Comparison of ENCODE assay signal across 27 cellular contexts in the genomic region with DNA sequence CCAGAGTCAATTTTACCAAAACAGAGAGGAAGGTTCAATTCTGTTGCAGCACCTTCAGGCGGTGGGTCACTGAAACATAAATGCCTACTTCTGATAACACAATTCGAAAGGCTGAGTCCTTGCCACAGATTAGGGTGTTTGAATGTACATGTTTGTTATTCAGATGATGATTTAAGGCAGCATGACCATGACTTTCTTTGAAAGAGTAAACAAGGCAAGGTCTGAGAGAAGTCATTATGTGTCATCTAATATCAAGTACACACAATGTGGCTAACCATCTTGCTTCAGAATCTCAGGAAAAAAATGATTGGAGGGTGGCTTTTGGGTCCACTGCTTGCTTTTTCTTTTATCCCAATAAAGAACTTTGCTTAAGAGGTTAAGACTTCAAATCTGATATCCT.
"Had no signal": no experiment of that assay in that cellular context is flagged by ENCODE, and none has a peak within 500 bp of the region (broad histone marks: within the 10 kb centered on the region; RNA-seq: fewer than 3 reads in every experiment).

No MANE protein-coding gene starts in this region.

- H3K36me3 ChIP-seq: esophagus muscularis mucosa, heart right ventricle, left lung, neural progenitor cell, right lobe of liver, suprapubic skin had no signal

- H3K27me3 ChIP-seq: dorsolateral prefrontal cortex, esophagus muscularis mucosa, foreskin keratinocyte, heart right ventricle, left lung, neural progenitor cell, right lobe of liver, suprapubic skin had no signal

- H3K36me3 Mint-ChIP-seq: mesothelial cell of epicardium; naive B cell; natural killer cell treated with Interleukin-12 subunit alpha and Interleukin-12 subunit beta and Interleukin-15 and Interleukin-18, amount 100 ng/mL, for 72 hours; neural progenitor cell had no signal

- H3K9ac ChIP-seq: neural progenitor cell, parathyroid adenoma had no signal

- H3K9me3 Mint-ChIP-seq: neural progenitor cell had no signal

- H3K79me2 ChIP-seq: parathyroid adenoma had no signal

- H3K4me2 ChIP-seq: neural progenitor cell had no signal

- ATAC-seq: foreskin keratinocyte; heart right ventricle; left cardiac atrium; left lung; mucosa of descending colon; natural killer cell treated with Interleukin-12 subunit alpha and Interleukin-12 subunit beta and Interleukin-15 and Interleukin-18, amount 100 ng/mL, for 72 hours; stimulated activated naive CD8-positive, alpha-beta T cell treated with anti-CD3 and anti-CD28 coated beads, Interleukin-15, amount 100 ng/mL, for 72 hours had no signal

- H3K4me3 ChIP-seq: dorsolateral prefrontal cortex, esophagus muscularis mucosa, heart right ventricle, left lung, mucosa of descending colon, neural progenitor cell, right lobe of liver, suprapubic skin had no signal

- H3K27ac ChIP-seq: dorsolateral prefrontal cortex, epithelial cell of prostate, esophagus muscularis mucosa, foreskin keratinocyte, heart right ventricle, left lung, neural progenitor cell, parathyroid adenoma, right lobe of liver, suprapubic skin had no signal

- H2AFZ ChIP-seq: neural progenitor cell, parathyroid adenoma had no signal

- H3K4me1 Mint-ChIP-seq: mesothelial cell of epicardium; naive B cell; stimulated activated naive CD8-positive, alpha-beta T cell treated with anti-CD3 and anti-CD28 coated beads, Interleukin-15, amount 100 ng/mL, for 72 hours had no signal

- H3K27ac Mint-ChIP-seq: mesothelial cell of epicardium; naive B cell; natural killer cell treated with Interleukin-12 subunit alpha and Interleukin-12 subunit beta and Interleukin-15 and Interleukin-18, amount 100 ng/mL, for 72 hours; neural progenitor cell; progenitor cell of endocrine pancreas; stimulated activated naive CD8-positive, alpha-beta T cell treated with anti-CD3 and anti-CD28 coated beads, Interleukin-15, amount 100 ng/mL, for 72 hours had no signal

- FAIRE-seq: small intestine had no signal

- H3K9me3 ChIP-seq: esophagus muscularis mucosa, left lung, mucosa of descending colon, right lobe of liver had no signal

- H3K4me3 Mint-ChIP-seq: mesothelial cell of epicardium; naive B cell; natural killer cell treated with Interleukin-12 subunit alpha and Interleukin-12 subunit beta and Interleukin-15 and Interleukin-18, amount 100 ng/mL, for 72 hours; neural progenitor cell; stimulated activated naive CD8-positive, alpha-beta T cell treated with anti-CD3 and anti-CD28 coated beads, Interleukin-15, amount 100 ng/mL, for 72 hours had no signal

- H3K27me3 Mint-ChIP-seq: naive B cell; natural killer cell treated with Interleukin-12 subunit alpha and Interleukin-12 subunit beta and Interleukin-15 and Interleukin-18, amount 100 ng/mL, for 72 hours; progenitor cell of endocrine pancreas; stimulated activated naive CD8-positive, alpha-beta T cell treated with anti-CD3 and anti-CD28 coated beads, Interleukin-15, amount 100 ng/mL, for 72 hours had no signal

- DNase-seq: dorsolateral prefrontal cortex; effector CD4-positive, alpha-beta T cell; foreskin keratinocyte; glutamatergic neuron; heart right ventricle; hippocampal formation; left cardiac atrium; left lung; mesenchymal stem cell; mucosa of descending colon; naive B cell; right lobe of liver; small intestine; stimulated activated CD4-positive, alpha-beta T cell treated with anti-CD3 and anti-CD28 coated beads, Interleukin-15, amount 100 ng/mL, for 24 hours; stimulated activated CD4-positive, alpha-beta T cell treated with anti-CD3 and anti-CD28 coated beads, Interleukin-4, amount 100 ng/mL, for 1 hour; stimulated activated CD8-positive, alpha-beta memory T cell treated with anti-CD3 and anti-CD28 coated beads, Interleukin-4, amount 100 ng/mL, for 48 hours; stimulated activated naive CD4-positive, alpha-beta T cell; stimulated activated naive CD8-positive, alpha-beta T cell treated with anti-CD3 and anti-CD28 coated beads, Interleukin-15, amount 100 ng/mL, for 72 hours; trophoblast cell had no signal

- H3K4me1 ChIP-seq: esophagus muscularis mucosa, foreskin keratinocyte, heart right ventricle, left lung, neural progenitor cell, parathyroid adenoma, right lobe of liver, suprapubic skin had no signal
